ENCODE assay signal across 31 cellular contexts in the genomic region with DNA sequence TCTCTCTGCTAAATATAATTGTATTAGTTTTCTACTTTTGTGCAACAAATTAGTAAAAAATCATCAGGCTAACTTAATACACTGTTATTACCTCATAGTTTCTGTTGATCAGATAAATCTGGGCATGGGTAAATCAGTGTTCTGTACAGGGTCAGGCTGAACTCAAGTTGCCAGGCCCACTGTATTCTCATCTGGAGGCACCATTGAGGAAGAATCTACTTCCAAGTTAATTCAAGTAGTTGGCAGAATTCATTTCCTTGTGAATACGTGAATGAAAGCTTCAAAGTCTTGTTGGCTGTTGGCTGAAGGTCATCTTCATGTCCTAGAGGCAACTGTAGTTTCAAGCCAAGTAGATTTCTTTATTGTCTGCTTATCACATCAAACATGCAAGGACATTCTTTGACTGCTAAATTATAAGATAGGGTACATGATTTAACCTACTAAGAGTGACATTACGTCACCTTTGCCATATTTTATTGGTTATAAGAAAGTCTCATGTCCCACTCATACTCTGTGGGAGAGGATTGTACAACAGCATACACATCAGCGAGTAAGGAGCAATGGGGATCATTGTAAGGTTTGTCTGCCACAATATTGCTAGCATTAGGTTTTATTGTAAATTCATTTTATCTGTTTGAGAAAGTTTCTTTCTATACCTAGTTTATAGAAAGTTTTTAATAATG.
"Had no signal": no experiment of that assay in that cellular context is flagged by ENCODE, and none has a peak within 500 bp of the region (broad histone marks: within the 10 kb centered on the region; RNA-seq: fewer than 3 reads in every experiment).

No MANE protein-coding gene starts in this region.

- H3K36me3 ChIP-seq: ascending aorta, MG63, SJCRH30 had no signal

- H3K4me3 ChIP-seq: ascending aorta, body of pancreas, MG63, SJCRH30 had no signal

- ATAC-seq: body of pancreas, Panc1, SK-N-SH treated with all-trans-retinoic acid at 6 μM for 48 hours had no signal

- H3K27me3 Mint-ChIP-seq: activated CD4-positive, alpha-beta memory T cell treated with anti-CD3 and anti-CD28 coated beads, Interleukin-2, amount 10 ng/mL, durations not matched to agents 7 days and 5 days; activated naive CD4-positive, alpha-beta T cell treated with anti-CD3 and anti-CD28 coated beads, Interleukin-2, amount 50 U/mL, for 24 hours had no signal

- H3K27me3 ChIP-seq: ascending aorta, body of pancreas, MG63, SJCRH30 had no signal

- H3K4me1 ChIP-seq: ascending aorta, body of pancreas, SJCRH30 had no signal

- H3K27ac ChIP-seq: ascending aorta, body of pancreas, RWPE1, SJCRH30, VCaP had no signal

- H3K4me1 Mint-ChIP-seq: activated CD4-positive, alpha-beta memory T cell treated with anti-CD3 and anti-CD28 coated beads, Interleukin-2, amount 10 ng/mL, durations not matched to agents 7 days and 5 days; activated naive CD4-positive, alpha-beta T cell treated with anti-CD3 and anti-CD28 coated beads, Interleukin-2, amount 50 U/mL, for 24 hours had no signal

- H3K36me3 Mint-ChIP-seq: activated naive CD4-positive, alpha-beta T cell treated with anti-CD3 and anti-CD28 coated beads, Interleukin-2, amount 50 U/mL, for 24 hours had no signal

- H3K9me3 ChIP-seq: ascending aorta, body of pancreas, MG63, SJCRH30 had no signal

- DNase-seq: activated CD4-positive, alpha-beta memory T cell treated with anti-CD3 and anti-CD28 coated beads, Interleukin-2, amount 10 ng/mL, durations not matched to agents 7 days and 5 days; activated CD4-positive, alpha-beta T cell treated with anti-CD3 and anti-CD28 coated beads, Interleukin-2, amount 50 U/mL, for 1 hour; activated CD4-positive, CD25-positive, alpha-beta regulatory T cell; activated effector memory CD4-positive, alpha-beta T cell treated with Interleukin-2 at 50 U/mL for 16 hours; activated naive CD4-positive, alpha-beta T cell; body of pancreas; central memory CD4-positive, alpha-beta T cell; KG1; MG63; MV-4-11; NCI-H1092 treated with DMSO at 0.1 percent for 48 hours; NCI-H1417 treated with DMSO at 0.1 percent for 48 hours; NCI-H1694; NCI-H2029; NCI-H2107; NCI-H2171 treated with DMSO at 0.1 percent for 48 hours; NCI-H226; NCI-H526; NCI-H774; Right ventricle myocardium superior; SJCRH30; T-helper 9 cell had no signal

- FAIRE-seq: bronchial epithelial cell had no signal

- H3K4me3 Mint-ChIP-seq: activated CD4-positive, alpha-beta memory T cell treated with anti-CD3 and anti-CD28 coated beads, Interleukin-2, amount 10 ng/mL, durations not matched to agents 7 days and 5 days; activated naive CD4-positive, alpha-beta T cell treated with anti-CD3 and anti-CD28 coated beads, Interleukin-2, amount 50 U/mL, for 24 hours; activated T-helper 1 cell treated with anti-CD3 and anti-CD28 coated beads, Interleukin-12 subunit alpha, Interleukin-12 subunit beta, Interleukin-2, Interleukin-4 antibody, amounts not matched to agents 30 ng/mL and 10 ng/mL and 1 ng/mL, durations not matched to agents 14 hours and 24 hours and 36 hours; T-helper 1 cell treated with Interleukin-12 subunit alpha and Interleukin-12 subunit beta and Interleukin-4 antibody, amounts not matched to agents 30 μg/mL and 1 μg/mL, for 36 hours had no signal
